In genomic region chr5:57650360-57651069, GRCh38 we compare ENCODE assay signal across 8 cellular contexts.
DNase-seq lines count a peak whose midpoint lies in the region; ATAC-seq, FAIRE-seq and TF ChIP-seq lines count a peak whose summit lies in the region.

No MANE protein-coding gene starts in this region.

- WGBS in upper lobe of left lung, 2 donors = 76 to 86% methylated on average over 6 of the region's 6 CpGs

- H3K4me1 ChIP-seq in kidney (ENCODE audit: control insufficient read depth in 1 of 2, insufficient read depth in 1 of 2, low read depth in 1 of 2, low read length in 2 of 2) (no peaks in the 10 kb centered on the region), upper lobe of left lung (no peaks in the 10 kb centered on the region)

- DNase-seq in CD1c-positive myeloid dendritic cell (ENCODE audit: extremely low spot score) = peak; percentile 38
- peak; percentile 11 for DNase-seq in NCI-H2171 (lab: John Stamatoyannopoulos, UW)
- peak; percentile 33 for DNase-seq in astrocyte of the hippocampus (ENCODE audit: low read depth, low spot score)
- no peak for DNase-seq in kidney
- DNase-seq in upper lobe of left lung = peak in 1 of 2 donors; percentile 30
- no peak for DNase-seq in putamen (ENCODE audit: low spot score)

- ATAC-seq in GM18517 (IDR thresholded peaks at IDR 0.05; ENCODE audit: unreplicated experiment) (peak; percentile 95), HG02884 (IDR thresholded peaks at IDR 0.05; ENCODE audit: unreplicated experiment) (peak; percentile 97), upper lobe of left lung (ENCODE audit: low FRiP score in 2 of 2) (peak; percentile 73 to 83)

- TF ChIP-seq POLR2A in upper lobe of left lung (IDR thresholded peaks at IDR 0.05) = no peak

- H3K4me3 ChIP-seq in kidney (ENCODE audit: low read length in 2 of 2) (no peak overlapping the region), upper lobe of left lung (no peak overlapping the region)

- H3K36me3 ChIP-seq in kidney (ENCODE audit: control insufficient read depth in 1 of 2, insufficient read depth in 2 of 2, low read length in 2 of 2) (no peaks in the 10 kb centered on the region), upper lobe of left lung (no peaks in the 10 kb centered on the region)

- no peak overlapping the region for H3K9ac ChIP-seq in kidney (ENCODE audit: low read length in 2 of 2)

- peak; percentile 75 for TF ChIP-seq CTCF in kidney (IDR thresholded peaks at IDR 0.05; ENCODE audit: borderline replicate concordance, extremely low read depth, insufficient read depth)
- TF ChIP-seq CTCF in upper lobe of left lung (IDR thresholded peaks at IDR 0.05) = peak; percentile 41 to 71 (median 66)

- no peak for FAIRE-seq in kidney (lab: Jason Lieb, UNC)

- intact Hi-C loops in kidney (cut with DNase I) = no loop called here

- H3K27me3 ChIP-seq in upper lobe of left lung = no peaks in the 10 kb centered on the region

- H3K9me3 ChIP-seq in kidney (ENCODE audit: control insufficient read depth in 1 of 2, low read length in 2 of 2) (no peaks in the 10 kb centered on the region), upper lobe of left lung (peaks cover 0 to 3% (median 0%) of the 10 kb centered on the region in 4 donors)

- TF ChIP-seq EP300 in upper lobe of left lung (IDR thresholded peaks at IDR 0.05) = no peak

- H3K27ac ChIP-seq in kidney (ENCODE audit: low read depth in 2 of 2, low read length in 2 of 2) (no peak overlapping the region), upper lobe of left lung (no peak overlapping the region)

Comparison
In these comparisons a context has a peak if more than half of its experiments do, and no peak if none do; other contexts are left out.
1. DNase-seq: peak in CD1c-positive myeloid dendritic cell (single experiment), NCI-H2171 (single experiment) and astrocyte of the hippocampus (single experiment); none in kidney (single experiment) and putamen (single experiment).
2. Peak in every context shown above with its lines, with median percentiles within 50 percentile points of each other: ATAC-seq.